Comparison of ENCODE assay signal across 8 cellular contexts in the genomic region with DNA sequence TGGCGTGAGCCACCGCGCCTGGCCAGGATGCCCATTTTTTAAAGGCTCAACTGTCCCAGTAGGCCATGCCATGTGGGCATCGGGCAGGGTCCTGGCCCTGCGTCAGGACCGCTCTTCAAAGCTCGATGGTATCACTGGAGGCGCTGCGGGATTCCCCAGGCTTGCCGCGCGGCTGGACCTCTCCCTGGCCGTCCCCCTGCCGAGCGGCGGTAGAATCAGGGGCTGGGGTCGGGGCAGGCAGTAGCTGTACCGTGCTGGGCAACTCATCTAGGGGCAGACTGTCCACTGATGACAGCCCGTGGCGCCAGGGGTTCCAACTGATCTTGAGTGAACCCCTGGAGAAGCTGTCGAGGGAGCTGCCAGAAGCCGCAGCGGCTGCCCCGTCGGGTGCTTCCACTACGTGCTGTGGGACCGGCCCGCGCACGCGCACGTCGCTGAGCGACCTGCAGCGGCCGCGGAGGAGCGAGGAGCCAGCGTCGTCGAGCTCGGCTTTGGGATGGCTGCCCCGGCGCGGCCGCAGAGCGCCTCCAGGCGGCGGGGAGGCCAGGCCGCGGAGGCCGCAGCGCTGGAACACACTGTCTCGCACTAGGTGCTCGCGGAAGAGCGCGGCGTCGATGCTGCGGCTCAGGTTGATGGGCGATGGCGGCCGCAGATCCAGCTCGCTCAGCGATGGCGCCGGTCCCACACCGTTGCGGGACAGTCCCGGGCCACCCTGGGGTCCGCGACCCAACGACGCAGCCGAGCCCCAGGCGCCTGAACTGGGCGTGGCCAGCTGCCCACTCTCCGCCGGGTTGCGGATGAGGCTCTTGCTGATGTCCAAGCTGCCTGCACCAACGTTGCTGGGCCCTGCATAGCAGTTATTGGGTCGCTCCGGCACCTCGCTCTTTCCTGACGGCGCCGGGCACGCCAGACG. TPM values are rescaled to one million over a fixed set of nuclear protein-coding genes. Genes with fewer than 3 reads are reported as not detected.
A peak's percentile ranks its signal among the peaks of the same experiment; 100 is the strongest.
DNase-seq lines count a peak whose midpoint lies in the region; ATAC-seq and TF ChIP-seq lines count a peak whose summit lies in the region.

No MANE protein-coding gene starts in this region.

- H3K4me1 ChIP-seq in Panc1 (ENCODE audit: control insufficient read depth, insufficient read depth, low read length), result no peaks in the 10 kb centered on the region

- TF ChIP-seq CTCF in Panc1 (IDR thresholded peaks at IDR 0.05), result peak; percentile 88

- BruUV-seq in Panc1 (replicated peaks; lab: Mats Ljungman, UMichigan), result no TSS peak

- H3K27ac Mint-ChIP-seq in activated T-helper 17 cell treated with anti-CD3 and anti-CD28 coated beads, Interleukin-2, amount 50 U/mL, for 72 hours, result peak overlapping the region; percentile 68

- peak overlapping the region; percentile 58 to 70 for H3K4me3 ChIP-seq in Panc1 (ENCODE audit: low read depth in 2 of 2, low read length in 2 of 2)

- H3K36me3 Mint-ChIP-seq in activated T-helper 17 cell treated with anti-CD3 and anti-CD28 coated beads, Interleukin-2, amount 50 U/mL, for 72 hours (ENCODE audit: low read depth), result peaks cover 18% of the 10 kb centered on the region

- no peaks in the 10 kb centered on the region for H3K36me3 ChIP-seq in Panc1 (ENCODE audit: control insufficient read depth, insufficient read depth, low read length)

- POLR2A ChIA-PET in Panc1 (lab: Charles Lee), result interaction anchor here (0.6 to 0.8 kb wide), 3 partner anchors 58 to 209 kb away, joined by 3 to 5 read pairs (median 3); no protein-coding TSS in a partner anchor

- peak overlapping the region; percentile 83 for H3K27ac ChIP-seq in Panc1 (ENCODE audit: low read length)

- H3K27me3 Mint-ChIP-seq in activated T-helper 17 cell treated with anti-CD3 and anti-CD28 coated beads, Interleukin-2, amount 50 U/mL, for 72 hours, result no peaks in the 10 kb centered on the region

- H3K9me3 Mint-ChIP-seq in activated T-helper 17 cell treated with anti-CD3 and anti-CD28 coated beads, Interleukin-2, amount 50 U/mL, for 72 hours, result no peaks in the 10 kb centered on the region

- in situ Hi-C loops in Panc1 (cut with HindIII; ENCODE audit: low pct_unique_long_range_greater_than_20kb, low sequenced_read_pairs), result no loop called here

- CTCF ChIA-PET in Panc1 (lab: Charles Lee), result interaction anchor here (1.0 to 1.7 kb wide), 4 partner anchors 13 to 143 kb away, joined by 3 to 16 read pairs (median 5); a partner anchor contains a TSS

- H3K4me3 Mint-ChIP-seq in activated T-helper 17 cell treated with anti-CD3 and anti-CD28 coated beads, Interleukin-2, amount 50 U/mL, for 72 hours, result peak overlapping the region; percentile 76

- H3K27me3 ChIP-seq in Panc1 (ENCODE audit: control insufficient read depth, insufficient read depth, low read length), result no peaks in the 10 kb centered on the region

- no peaks in the 10 kb centered on the region for H3K9me3 ChIP-seq in Panc1 (ENCODE audit: control insufficient read depth, insufficient read depth, low read depth, low read length)

- ATAC-seq in HG03175 (IDR thresholded peaks at IDR 0.05; ENCODE audit: unreplicated experiment) (peak; percentile 72), Panc1 (peak; percentile 90), HG03108 (IDR thresholded peaks at IDR 0.05; ENCODE audit: unreplicated experiment) (no peak)
- peak; percentile 89 for ATAC-seq in activated T-helper 17 cell treated with anti-CD3 and anti-CD28 coated beads, Interleukin-2, amount 50 U/mL, for 72 hours (replicated peaks)

- peaks cover 5% of the 10 kb centered on the region for H3K4me1 Mint-ChIP-seq in activated T-helper 17 cell treated with anti-CD3 and anti-CD28 coated beads, Interleukin-2, amount 50 U/mL, for 72 hours

- intact Hi-C loops in Panc1 (cut with micrococcal nuclease; ENCODE audit: unreplicated experiment), result no loop called here

- DNase-seq in COLO829 (ENCODE audit: low spot score), result peak; percentile 47
- no peak for DNase-seq in Panc1 (ENCODE audit: low read depth, low spot score)
- DNase-seq in fibroblast of gingiva (ENCODE audit: low read depth), result peak; percentile 88
- peak; percentile 79 for DNase-seq in myocyte (ENCODE audit: low read depth)
- peak; percentile 80 for DNase-seq in stimulated activated CD8-positive, alpha-beta memory T cell treated with anti-CD3 and anti-CD28 coated beads, Interleukin-4, amount 100 ng/mL, for 48 hours

RNA-seq across cellular contexts. Expression of a gene that starts 5.8 kb away (rescaled TPM):
- 1.1 TPM for total RNA-seq in Panc1 (2021; ENCODE audit: unreplicated experiment)
- 2.3 TPM for polyA plus RNA-seq in Panc1 (2012; ENCODE audit: insufficient read length)
- total RNA-seq in activated T-helper 17 cell treated with anti-CD3 and anti-CD28 coated beads, Interleukin-2, amount 50 U/mL, for 72 hours, result 1 to 10 TPM; 3.2 to 9.1 TPM
- total RNA-seq in myocyte, result 1.1 and 1.3 TPM in 2 replicates
- 3.5 TPM for polyA plus RNA-seq in myocyte (2012)

RNA-seq across cellular contexts. Expression of a gene that starts 12.7 kb away (rescaled TPM):
- 15.4 TPM for total RNA-seq in Panc1 (2021; ENCODE audit: unreplicated experiment)
- 27.3 TPM for polyA plus RNA-seq in Panc1 (2012; ENCODE audit: insufficient read length)
- total RNA-seq in activated T-helper 17 cell treated with anti-CD3 and anti-CD28 coated beads, Interleukin-2, amount 50 U/mL, for 72 hours, result 10 to 100 TPM; 14.2 to 36.7 TPM
- 90.8 and 135 TPM in 2 replicates for total RNA-seq in myocyte
- polyA plus RNA-seq in myocyte (2012), result 66.4 TPM

RNA-seq across cellular contexts. Expression of a gene that starts 29.5 kb away (rescaled TPM):
- total RNA-seq in Panc1 (2021; ENCODE audit: unreplicated experiment), result 23.6 TPM
- 30.6 TPM for polyA plus RNA-seq in Panc1 (2012; ENCODE audit: insufficient read length)
- total RNA-seq in activated T-helper 17 cell treated with anti-CD3 and anti-CD28 coated beads, Interleukin-2, amount 50 U/mL, for 72 hours, result 1 to 10 TPM; 1.2 to 3.5 TPM
- total RNA-seq in myocyte, result 24.4 and 33.9 TPM in 2 replicates
- polyA plus RNA-seq in myocyte (2012), result 28.3 TPM

RNA-seq across cellular contexts. Expression of a gene that starts 40.3 kb away (rescaled TPM):
- total RNA-seq in Panc1 (2021; ENCODE audit: unreplicated experiment) (42.0 TPM), myocyte (66.2 and 96.0 TPM in 2 replicates)
- 51.9 TPM for polyA plus RNA-seq in Panc1 (2012; ENCODE audit: insufficient read length)
- 10 to 100 TPM; 50.3 to 59.7 TPM for total RNA-seq in activated T-helper 17 cell treated with anti-CD3 and anti-CD28 coated beads, Interleukin-2, amount 50 U/mL, for 72 hours
- 101 TPM for polyA plus RNA-seq in myocyte (2012)

RNA-seq across cellular contexts. Expression of a gene that starts 43.7 kb away (rescaled TPM):
- total RNA-seq in Panc1 (2021; ENCODE audit: unreplicated experiment), result 1.1 TPM
- 1.2 TPM for polyA plus RNA-seq in Panc1 (2012; ENCODE audit: insufficient read length)
- 10 to 100 TPM in 1 of 2 donors, 1 to 10 TPM in 1; 5.9 to 20.1 TPM for total RNA-seq in activated T-helper 17 cell treated with anti-CD3 and anti-CD28 coated beads, Interleukin-2, amount 50 U/mL, for 72 hours
- 0.40 and 0.68 TPM in 2 replicates for total RNA-seq in myocyte
- 1.3 TPM for polyA plus RNA-seq in myocyte (2012)
